In genomic region chr1:70977575-70977974, GRCh38 we compare ENCODE assay signal across 1 cellular context.
TF ChIP-seq lines count a peak whose summit lies in the region.

No MANE protein-coding gene starts in this region.

TF ChIP-seq in GM23338, 12 proteins besides CTCF, POLR2A, EP300 and RAD21 (continued from another document):
- no peak for TF ChIP-seq ZNF462 (CRISPR knock-in tag; IDR thresholded peaks at IDR 0.05)
- no peak for TF ChIP-seq ZNF331 (CRISPR knock-in tag; IDR thresholded peaks at IDR 0.05; ENCODE audit: low read depth)
- no peak for TF ChIP-seq POLR2AphosphoS5 (IDR thresholded peaks at IDR 0.05; ENCODE audit: low read depth)
- no peak for TF ChIP-seq JUNB (IDR thresholded peaks at IDR 0.05; ENCODE audit: unreplicated experiment)
- TF ChIP-seq NANOG (IDR thresholded peaks at IDR 0.05; ENCODE audit: borderline replicate concordance), result no peak
